In genomic region chr5:1652873-1653707, GRCh38 we compare ENCODE assay signal across 8 cellular contexts.
DNase-seq lines count a peak whose midpoint lies in the region; ATAC-seq lines count a peak whose summit lies in the region.
"Had no signal": no experiment of that assay in that cellular context is flagged by ENCODE, and none has a peak within 500 bp of the region (broad histone marks: within the 10 kb centered on the region; RNA-seq: fewer than 3 reads in every experiment).

No MANE protein-coding gene starts in this region.

- peaks cover 43 to 58% of the 10 kb centered on the region in 2 donors for H3K27me3 Mint-ChIP-seq in stimulated activated naive B cell treated with anti-CD40 and anti-IgM and Interleukin-4, amounts not matched to agents 10 μg/mL and 1 μg/mL and 100 μg/mL, for 72 hours

- H3K4me1 ChIP-seq in Karpas-422 (ENCODE audit: low read length) = peaks cover 31% of the 10 kb centered on the region
- H3K4me1 ChIP-seq: SJSA1 had no signal

- H4K20me1 ChIP-seq in Karpas-422 (ENCODE audit: insufficient read depth, low read depth, low read length) = no peaks in the 10 kb centered on the region; the same call in 1 of the 2 replicates

- DNase-seq in Karpas-422 (peak; percentile 76), ecto neural progenitor cell (ENCODE audit: low spot score) (peak; percentile 46), islet precursor cell (no peak), DMS153 treated with DMSO at 0.1 percent for 48 hours (lab: John Stamatoyannopoulos, UW; ENCODE audit: unreplicated experiment) (no peak)
- DNase-seq in stimulated activated naive B cell treated with anti-CD40 and anti-IgM and Interleukin-4, amounts not matched to agents 10 μg/mL and 1 μg/mL and 100 μg/mL, for 72 hours = peak; percentile 46

- H3K27ac Mint-ChIP-seq in stimulated activated naive B cell treated with anti-CD40 and anti-IgM and Interleukin-4, amounts not matched to agents 10 μg/mL and 1 μg/mL and 100 μg/mL, for 72 hours = peak overlapping the region; percentile 47

- H3K9me3 Mint-ChIP-seq in stimulated activated naive B cell treated with anti-CD40 and anti-IgM and Interleukin-4, amounts not matched to agents 10 μg/mL and 1 μg/mL and 100 μg/mL, for 72 hours = no peaks in the 10 kb centered on the region

- peak overlapping the region; percentile 61 for H3K4me3 ChIP-seq in Karpas-422 (ENCODE audit: low read length)
- H3K4me3 ChIP-seq: SJSA1 had no signal

- no peak overlapping the region for H2AFZ ChIP-seq in Karpas-422 (ENCODE audit: low read length)

- no peaks in the 10 kb centered on the region for H3K36me3 ChIP-seq in Karpas-422 (ENCODE audit: insufficient read depth, low read length)
- H3K36me3 ChIP-seq: SJSA1 had no signal

- H3K4me3 Mint-ChIP-seq in stimulated activated naive B cell treated with anti-CD40 and anti-IgM and Interleukin-4, amounts not matched to agents 10 μg/mL and 1 μg/mL and 100 μg/mL, for 72 hours = peak overlapping the region; percentile 73

- H3K9me3 ChIP-seq in Karpas-422 (ENCODE audit: low read length) = no peaks in the 10 kb centered on the region
- H3K9me3 ChIP-seq: SJSA1 had no signal

- peak overlapping the region; percentile 70 for H3K4me2 ChIP-seq in Karpas-422 (ENCODE audit: low read depth, low read length, poor library complexity, severe bottlenecking)

- H3K9ac ChIP-seq in Karpas-422 (ENCODE audit: low read length) = peak overlapping the region; percentile 63

- H3K79me2 ChIP-seq in Karpas-422 (ENCODE audit: low read length) = no peaks in the 10 kb centered on the region

- H3K27me3 ChIP-seq in Karpas-422 (ENCODE audit: low read length) = no peaks in the 10 kb centered on the region

- ATAC-seq in GM18511 (IDR thresholded peaks at IDR 0.05; ENCODE audit: unreplicated experiment) (peak; percentile 33), GM21737 (IDR thresholded peaks at IDR 0.05; ENCODE audit: unreplicated experiment) (peak; percentile 38)
- ATAC-seq in stimulated activated naive B cell treated with anti-CD40 and anti-IgM and Interleukin-4, amounts not matched to agents 10 μg/mL and 1 μg/mL and 100 μg/mL, for 72 hours (replicated peaks) = peak; percentile 58 to 71

- H3K9me2 ChIP-seq in Karpas-422 (replicated peaks; ENCODE audit: insufficient read depth, low read length) = no peaks in the 10 kb centered on the region

- no peak overlapping the region for H3K27ac ChIP-seq in Karpas-422 (ENCODE audit: low read length)
- H3K27ac ChIP-seq: SJSA1 had no signal

- peaks cover 20 to 41% of the 10 kb centered on the region in 2 donors for H3K4me1 Mint-ChIP-seq in stimulated activated naive B cell treated with anti-CD40 and anti-IgM and Interleukin-4, amounts not matched to agents 10 μg/mL and 1 μg/mL and 100 μg/mL, for 72 hours

- H3K36me3 Mint-ChIP-seq in stimulated activated naive B cell treated with anti-CD40 and anti-IgM and Interleukin-4, amounts not matched to agents 10 μg/mL and 1 μg/mL and 100 μg/mL, for 72 hours = no peaks in the 10 kb centered on the region

Comparison
In these comparisons a context has a peak if more than half of its experiments do, and no peak if none do; other contexts are left out.
1. DNase-seq: peak in Karpas-422 (single experiment), ecto neural progenitor cell (single experiment) and stimulated activated naive B cell treated with anti-CD40 and anti-IgM and Interleukin-4, amounts not matched to agents 10 μg/mL and 1 μg/mL and 100 μg/mL, for 72 hours (single experiment); none in islet precursor cell (single experiment) and DMS153 treated with DMSO at 0.1 percent for 48 hours (single experiment).
2. Peak in every context shown above with its lines, with median percentiles within 50 percentile points of each other: ATAC-seq.